In genomic region chr19:13029893-13030292, GRCh38 we compare ENCODE assay signal across 2 cellular contexts.
A peak's percentile ranks its signal among the peaks of the same experiment; 100 is the strongest.
TF ChIP-seq lines count a peak whose summit lies in the region.

No MANE protein-coding gene starts in this region.

TF ChIP-seq in GM23338, 12 proteins besides CTCF, POLR2A, EP300 and RAD21 (continued from another document):
- TF ChIP-seq ETS1 (IDR thresholded peaks at IDR 0.05) (no peak), REST (IDR thresholded peaks at IDR 0.05; ENCODE audit: unreplicated experiment) (no peak), EZH2phosphoT487 (IDR thresholded peaks at IDR 0.05; ENCODE audit: unreplicated experiment) (no peak)
TF ChIP-seq in GM23338: peak in this region for 0.

TF ChIP-seq in HepG2, 621 proteins besides CTCF, POLR2A, EP300 and RAD21 (continued from another document):
- TF ChIP-seq ZNF687 (CRISPR knock-in tag; IDR thresholded peaks at IDR 0.05) (peak; percentile 34; the same call in 1 of the 2 replicates), SRSF4 (IDR thresholded peaks at IDR 0.05; ENCODE audit: low read depth, low read length, poor library complexity, severe bottlenecking) (no peak), ZNF619 (CRISPR knock-in tag; IDR thresholded peaks at IDR 0.05) (no peak), DRAP1 (CRISPR knock-in tag; IDR thresholded peaks at IDR 0.05) (no peak), ZBTB33 (CRISPR knock-in tag; IDR thresholded peaks at IDR 0.05) (peak; percentile 57; the same call in 1 of the 2 replicates), UBTF (CRISPR knock-in tag; IDR thresholded peaks at IDR 0.05) (no peak)
TF ChIP-seq in HepG2: peak in this region for 3.
